Comparison of ENCODE assay signal across 16 cellular contexts in the genomic region with DNA sequence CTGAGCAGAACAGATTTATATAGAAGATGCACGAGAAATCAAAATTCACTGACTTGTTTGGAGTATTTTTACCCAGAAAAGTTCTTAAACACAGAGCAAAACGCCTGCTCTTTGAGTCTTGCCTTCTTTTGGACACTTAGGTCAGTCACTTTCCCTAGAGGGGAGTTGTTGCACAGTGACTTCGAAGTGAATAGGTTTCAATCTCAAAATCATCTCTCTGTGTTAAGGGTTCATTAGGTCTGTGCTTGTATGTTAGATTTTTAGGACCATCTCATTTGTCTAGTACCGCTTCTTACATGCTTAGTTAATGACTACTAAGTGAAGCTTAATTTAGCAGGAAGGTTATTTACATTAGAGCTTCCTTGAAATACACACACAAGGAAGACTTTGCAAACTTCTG. TPM values are rescaled to one million over a fixed set of nuclear protein-coding genes. Genes with fewer than 3 reads are reported as not detected.
DNase-seq lines count a peak whose midpoint lies in the region; ATAC-seq, FAIRE-seq and TF ChIP-seq lines count a peak whose summit lies in the region.
"Had no signal": no experiment of that assay in that cellular context is flagged by ENCODE, and none has a peak within 500 bp of the region (broad histone marks: within the 10 kb centered on the region; RNA-seq: fewer than 3 reads in every experiment).

No MANE protein-coding gene starts in this region.

- H3K14ac ChIP-seq in H1 (ENCODE audit: insufficient read length) = no peak overlapping the region

- no peak overlapping the region for H2BK15ac ChIP-seq in H1 (ENCODE audit: low read length)

- TF ChIP-seq CTCF in H1 (IDR thresholded peaks at IDR 0.05; ENCODE audit: control extremely low read depth in 1 of 3, insufficient read depth in 1 of 3, low read depth in 1 of 3, low read length in 3 of 3) = no peak
- TF ChIP-seq CTCF in transverse colon (IDR thresholded peaks at IDR 0.05) = no peak
- no peak for TF ChIP-seq CTCF in GM13976 (IDR thresholded peaks at IDR 0.05; ENCODE audit: borderline replicate concordance, control extremely low read depth, extremely low read depth, insufficient read depth, missing control alignments)

- TF ChIP-seq EP300 in H1 (IDR thresholded peaks at IDR 0.05; ENCODE audit: borderline replicate concordance in 1 of 2, low read depth in 2 of 2, low read length in 2 of 2) (no peak), transverse colon (IDR thresholded peaks at IDR 0.05; ENCODE audit: low read depth) (no peak)

- no peak overlapping the region for H3K4me2 ChIP-seq in H1 (ENCODE audit: insufficient read depth in 1 of 2, low read depth in 2 of 2, low read length in 2 of 2)

- no peak overlapping the region for H4K91ac ChIP-seq in H1 (replicated peaks; ENCODE audit: insufficient read length, low read length)

- peaks cover 10% of the 10 kb centered on the region for H3K4me1 Mint-ChIP-seq in stimulated activated memory B cell treated with anti-CD40 and anti-IgM and Interleukin-4, amounts not matched to agents 10 μg/mL and 1 μg/mL and 100 μg/mL, for 72 hours

- H3K36me3 ChIP-seq in H1 (ENCODE audit: control insufficient read depth in 2 of 4, insufficient read depth in 4 of 4, low read length in 3 of 4) (no peaks in the 10 kb centered on the region), transverse colon (no peaks in the 10 kb centered on the region)

- TF ChIP-seq POLR2A in H1 (IDR thresholded peaks at IDR 0.05; ENCODE audit: control extremely low read depth in 1 of 2, low read depth in 2 of 2, low read length in 2 of 2) (no peak), transverse colon (IDR thresholded peaks at IDR 0.05) (no peak)

- H3K79me1 ChIP-seq in H1 (ENCODE audit: low read depth, low read length) = no peaks in the 10 kb centered on the region

- no peak overlapping the region for H4K5ac ChIP-seq in H1 (ENCODE audit: insufficient read length, low read depth, low read length)

- no peak overlapping the region for H3K56ac ChIP-seq in H1 (replicated peaks; ENCODE audit: insufficient read length, low read depth, low read length)

- CTCF ChIA-PET in H1 (lab: Charles Lee; ENCODE audit: partially characterized antibody) = interaction anchor here (7.2 kb wide), 1 partner anchor 18 kb away, joined by 32 read pairs; no protein-coding TSS in a partner anchor

- DNase-seq in NCI-H748 (lab: John Stamatoyannopoulos, UW; ENCODE audit: unreplicated experiment) (peak; percentile 36), NCI-H748 treated with DMSO at 0.1 percent for 48 hours (lab: John Stamatoyannopoulos, UW) (no peak), H1 (ENCODE audit: low read depth in 1 of 2, low spot score in 2 of 2) (no peak), myocyte (ENCODE audit: low read depth) (peak; percentile 57), transverse colon (no peak), GM13976 (ENCODE audit: low spot score) (no peak)
- DNase-seq: 8988T; activated CD4-positive, alpha-beta T cell treated with anti-CD3 and anti-CD28 coated beads, Interleukin-2, amount 50 U/mL, for 1 hour; effector memory CD8-positive, alpha-beta T cell; mesendoderm; NCI-H2171; SW 1271 had no signal

- H3K23ac ChIP-seq in H1 (ENCODE audit: insufficient read length) = no peak overlapping the region

- no peak overlapping the region for H4K8ac ChIP-seq in H1 (ENCODE audit: extremely low read depth, insufficient read depth, low read length)

- no peak overlapping the region for H3K4me3 ChIP-seq in H1 (ENCODE audit: extremely low read depth in 1 of 4, insufficient read depth in 2 of 4, low read depth in 3 of 4, low read length in 4 of 4)
- H3K4me3 ChIP-seq in transverse colon = peak overlapping the region in 3 of 4 donors; percentile 35 to 57 (median 45)

- H3K23me2 ChIP-seq in H1 (ENCODE audit: low read depth, low read length) = no peaks in the 10 kb centered on the region

- TF ChIP-seq RAD21 in H1 (IDR thresholded peaks at IDR 0.05 in 1 of 2, conservative IDR thresholded peaks at IDR 0.05 in 1 of 2; ENCODE audit: low read depth in 2 of 2, low read length in 2 of 2) = no peak

- no peaks in the 10 kb centered on the region for H3K36me3 Mint-ChIP-seq in stimulated activated memory B cell treated with anti-CD40 and anti-IgM and Interleukin-4, amounts not matched to agents 10 μg/mL and 1 μg/mL and 100 μg/mL, for 72 hours

- no peak overlapping the region for H3K4ac ChIP-seq in H1 (replicated peaks; ENCODE audit: insufficient read length, low read depth, low read length)

- H3K27me3 ChIP-seq in H1 (replicated peaks in 1 of 4; ENCODE audit: control insufficient read depth in 3 of 4, extremely low read depth in 1 of 4, insufficient read depth in 3 of 4, low read length in 3 of 4) (no peaks in the 10 kb centered on the region), transverse colon (no peaks in the 10 kb centered on the region)

- H2AFZ ChIP-seq in H1 (ENCODE audit: low read length) = 0 out of 2 replicates have a peak overlapping the region, but pooled peaks have one; percentile 49

- no peak overlapping the region for H3K18ac ChIP-seq in H1 (ENCODE audit: extremely low read depth, low read length)

- H3K9me3 ChIP-seq in H1 (ENCODE audit: insufficient read depth in 2 of 2, low read depth in 1 of 2, low read length in 1 of 2) (no peaks in the 10 kb centered on the region), transverse colon (no peaks in the 10 kb centered on the region)

- no peak overlapping the region for H2BK120ac ChIP-seq in H1 (replicated peaks; ENCODE audit: low read depth, low read length)

- FAIRE-seq in H1 (lab: Jason Lieb, UNC) = no peak

- POLR2A ChIA-PET in H1 (lab: Charles Lee; ENCODE audit: partially characterized antibody) = no interaction called here

- H3K9ac ChIP-seq in H1 (replicated peaks in 1 of 4; ENCODE audit: extremely low read depth in 1 of 4, low read depth in 3 of 4, low read length in 3 of 4) = no peak overlapping the region

- no peak overlapping the region for H2BK5ac ChIP-seq in H1 (ENCODE audit: low read depth, low read length)

- H3K4me3 Mint-ChIP-seq in stimulated activated memory B cell treated with anti-CD40 and anti-IgM and Interleukin-4, amounts not matched to agents 10 μg/mL and 1 μg/mL and 100 μg/mL, for 72 hours = no peak overlapping the region
- H3K4me3 Mint-ChIP-seq: activated T-helper 1 cell treated with anti-CD3 and anti-CD28 coated beads, Interleukin-12 subunit alpha, Interleukin-12 subunit beta, Interleukin-2, Interleukin-4 antibody, amounts not matched to agents 30 ng/mL and 10 ng/mL and 1 ng/mL, durations not matched to agents 14 hours and 24 hours and 36 hours; effector memory CD8-positive, alpha-beta T cell had no signal

- in situ Hi-C loops in transverse colon (cut with MboI; ENCODE audit: low pct_ligation_motif_present in 1 of 4, low pct_unique_long_range_greater_than_20kb in 1 of 4, low sequenced_read_pairs in 3 of 4) (no loop called here), GM13976 (cut with MboI; ENCODE audit: low sequenced_read_pairs, unreplicated experiment) (no loop called here)

- no peak overlapping the region for H3K27ac ChIP-seq in H1 (ENCODE audit: low read depth, low read length)
- peak overlapping the region; percentile 69 to 85 (median 83) for H3K27ac ChIP-seq in transverse colon

- peaks cover 33% of the 10 kb centered on the region for H3K27me3 Mint-ChIP-seq in stimulated activated memory B cell treated with anti-CD40 and anti-IgM and Interleukin-4, amounts not matched to agents 10 μg/mL and 1 μg/mL and 100 μg/mL, for 72 hours

- no peak overlapping the region for H3K27ac Mint-ChIP-seq in stimulated activated memory B cell treated with anti-CD40 and anti-IgM and Interleukin-4, amounts not matched to agents 10 μg/mL and 1 μg/mL and 100 μg/mL, for 72 hours
- H3K27ac Mint-ChIP-seq: activated T-helper 1 cell treated with anti-CD3 and anti-CD28 coated beads, Interleukin-12 subunit alpha, Interleukin-12 subunit beta, Interleukin-2, Interleukin-4 antibody, amounts not matched to agents 30 ng/mL and 10 ng/mL and 1 ng/mL, durations not matched to agents 14 hours and 24 hours and 36 hours; effector memory CD8-positive, alpha-beta T cell had no signal

- H3K4me1 ChIP-seq in H1 (replicated peaks in 1 of 4; ENCODE audit: control insufficient read depth in 3 of 4, insufficient read depth in 4 of 4, low read length in 3 of 4) (peaks cover 0 to 3% (median 0%) of the 10 kb centered on the region in 4 experiments; a peak in 1 of 7 replicates), transverse colon (peaks cover 11 to 74% (median 47%) of the 10 kb centered on the region in 4 donors)

- no peaks in the 10 kb centered on the region for H3K79me2 ChIP-seq in H1 (ENCODE audit: control insufficient read depth in 1 of 2, insufficient read depth in 2 of 2, low read length in 2 of 2)

- H2AK5ac ChIP-seq in H1 (ENCODE audit: low read depth, low read length) = no peak overlapping the region

- H3K9me3 Mint-ChIP-seq in stimulated activated memory B cell treated with anti-CD40 and anti-IgM and Interleukin-4, amounts not matched to agents 10 μg/mL and 1 μg/mL and 100 μg/mL, for 72 hours = peaks cover 3% of the 10 kb centered on the region
- H3K9me3 Mint-ChIP-seq: activated T-helper 1 cell treated with anti-CD3 and anti-CD28 coated beads, Interleukin-12 subunit alpha, Interleukin-12 subunit beta, Interleukin-2, Interleukin-4 antibody, amounts not matched to agents 30 ng/mL and 10 ng/mL and 1 ng/mL, durations not matched to agents 14 hours and 24 hours and 36 hours; effector memory CD8-positive, alpha-beta T cell had no signal

- no peak overlapping the region for H2BK20ac ChIP-seq in H1 (ENCODE audit: low read length)

- H2BK12ac ChIP-seq in H1 (ENCODE audit: low read depth, low read length) = no peak overlapping the region

- ATAC-seq in stimulated activated memory B cell treated with anti-CD40 and anti-IgM and Interleukin-4, amounts not matched to agents 10 μg/mL and 1 μg/mL and 100 μg/mL, for 72 hours = no peak
- no peak for ATAC-seq in GM21723 (IDR thresholded peaks at IDR 0.05; ENCODE audit: unreplicated experiment)
- ATAC-seq: effector memory CD8-positive, alpha-beta T cell had no signal

- intact Hi-C loops in transverse colon (cut with DNase I; ENCODE audit: low total_unique reads) = no loop called here

- no peaks in the 10 kb centered on the region for H4K20me1 ChIP-seq in H1 (replicated peaks in 1 of 2; ENCODE audit: control insufficient read depth in 1 of 2, insufficient read depth in 2 of 2, low read length in 2 of 2)

- 84% methylated on average over 4 of the region's 4 CpGs; no CpG with 5 or more reads in 1 of the 2 experiments for WGBS in H1 (ENCODE audit: extremely low coverage in 1 of 2, insufficient coverage in 1 of 2, insufficient read length in 1 of 2, insufficient replicate concordance in 2 of 2, low coverage in 1 of 2, low lambda C conversion rate in 2 of 2, missing lambda C conversion rate in 1 of 2), 2 experiments
- 5 to 11% methylated on average over 4 of the region's 4 CpGs for WGBS in transverse colon (ENCODE audit: low coverage in 1 of 2), 2 donors

RNA-seq across cellular contexts. Expression of gene ALDH1A1, which starts 1.8 kb away (rescaled TPM):
- 0.82 and 1.1 TPM in 2 replicates for total RNA-seq in H1 (2021; fragmentation: NEBNext Ultra II Directional; extraction: Animal tissue kit (Norgen Biotek cat#: 25700))
- polyA plus RNA-seq in H1 (2011; rRNA removed) = 0.39 and 0.50 TPM in 2 replicates
- 0.62 TPM for polyA plus RNA-seq in H1 (2011; cell fraction: cytosol; rRNA removed)
- polyA plus RNA-seq in H1 (2011; cell fraction: nucleus; rRNA removed) = 0.24 TPM
- 1.1 to 2.0 TPM (median 1.3 TPM) in 4 replicates for polyA plus RNA-seq in H1 (2012, experiment 1 of 2)
- polyA plus RNA-seq in H1 (2012, experiment 2 of 2) = 0.07 TPM
- polyA plus RNA-seq in H1 (2013, experiment 1 of 2) = 1.2 TPM
- polyA plus RNA-seq in H1 (2013, experiment 2 of 2) = 1.0 TPM
- 0.69 and 0.76 TPM in 2 replicates for polyA minus RNA-seq in H1 (2011; rRNA and poly(A)+ RNA removed)
- polyA minus RNA-seq in H1 (2011; cell fraction: cytosol; rRNA and poly(A)+ RNA removed) = 1.2 TPM
- not detected for polyA minus RNA-seq in H1 (2011; cell fraction: nucleus; rRNA and poly(A)+ RNA removed)
- total RNA-seq in myocyte (199 and 255 TPM in 2 replicates), transverse colon (100 to 1,000 TPM in 3 of 4 donors, 10 to 100 TPM in 1; 76.3 to 566 (median 288) TPM)
- 79.3 TPM for polyA plus RNA-seq in myocyte (2012)
- total RNA-seq: activated T-helper 1 cell treated with anti-CD3 and anti-CD28 coated beads, Interleukin-12 subunit alpha, Interleukin-12 subunit beta, Interleukin-2, Interleukin-4 antibody, amounts not matched to agents 30 ng/mL and 10 ng/mL and 1 ng/mL, durations not matched to agents 14 hours and 24 hours and 36 hours; OCI-LY7 had no signal

Comparison
In these comparisons a context has a peak if more than half of its experiments do, and no peak if none do; other contexts are left out.
1. DNase-seq: peak in NCI-H748 (single experiment) and myocyte (single experiment); none in NCI-H748 treated with DMSO at 0.1 percent for 48 hours (single experiment), H1 (0 of 2), transverse colon (single experiment) and GM13976 (single experiment).
2. H3K4me3 ChIP-seq: peak in transverse colon (3 of 4); none in H1 (0 of 4).
3. RNA of gene ALDH1A1, which starts 1.8 kb away (total RNA-seq): 76.3 to 566 TPM in transverse colon and 199 to 255 TPM in myocyte; 0.82 to 1.1 TPM in H1; every median in the first group is over 10 times any median in the second.